1 cellular context compared by ENCODE assay signal in genomic region chr9:92761686-92762085, GRCh38.
TF ChIP-seq lines count a peak whose summit lies in the region.

No MANE protein-coding gene starts in this region.

TF ChIP-seq in HepG2, 621 proteins besides CTCF, POLR2A, EP300 and RAD21 (continued from another document):
- no peak for TF ChIP-seq ZBTB49 (CRISPR knock-in tag; IDR thresholded peaks at IDR 0.05; ENCODE audit: borderline replicate concordance)
